Comparison of ENCODE assay signal across 1 cellular context in the genomic region with DNA sequence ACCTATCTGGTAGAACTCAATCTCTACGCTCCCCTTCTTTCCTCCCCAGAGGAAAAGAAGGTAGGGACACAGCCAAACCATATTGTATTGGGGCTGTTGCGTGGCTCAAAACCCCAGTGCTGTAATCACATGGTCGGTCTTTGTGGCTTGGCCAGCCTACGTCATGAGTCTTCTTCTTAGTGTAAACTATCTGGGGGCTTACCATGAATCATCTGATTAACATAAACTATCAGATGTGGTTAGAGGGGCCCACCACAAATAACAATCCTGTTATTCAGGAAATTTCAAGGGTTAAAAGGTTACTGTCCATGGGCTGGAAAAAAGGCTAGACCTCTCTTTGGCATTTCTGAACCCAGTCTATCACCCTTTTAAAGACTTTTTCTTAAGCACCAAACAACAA.
TF ChIP-seq lines count a peak whose summit lies in the region.

No MANE protein-coding gene starts in this region.

TF ChIP-seq in GM12878, 131 proteins besides CTCF, POLR2A, EP300 and RAD21 (continued from another document):
- TF ChIP-seq, protein P1, sequence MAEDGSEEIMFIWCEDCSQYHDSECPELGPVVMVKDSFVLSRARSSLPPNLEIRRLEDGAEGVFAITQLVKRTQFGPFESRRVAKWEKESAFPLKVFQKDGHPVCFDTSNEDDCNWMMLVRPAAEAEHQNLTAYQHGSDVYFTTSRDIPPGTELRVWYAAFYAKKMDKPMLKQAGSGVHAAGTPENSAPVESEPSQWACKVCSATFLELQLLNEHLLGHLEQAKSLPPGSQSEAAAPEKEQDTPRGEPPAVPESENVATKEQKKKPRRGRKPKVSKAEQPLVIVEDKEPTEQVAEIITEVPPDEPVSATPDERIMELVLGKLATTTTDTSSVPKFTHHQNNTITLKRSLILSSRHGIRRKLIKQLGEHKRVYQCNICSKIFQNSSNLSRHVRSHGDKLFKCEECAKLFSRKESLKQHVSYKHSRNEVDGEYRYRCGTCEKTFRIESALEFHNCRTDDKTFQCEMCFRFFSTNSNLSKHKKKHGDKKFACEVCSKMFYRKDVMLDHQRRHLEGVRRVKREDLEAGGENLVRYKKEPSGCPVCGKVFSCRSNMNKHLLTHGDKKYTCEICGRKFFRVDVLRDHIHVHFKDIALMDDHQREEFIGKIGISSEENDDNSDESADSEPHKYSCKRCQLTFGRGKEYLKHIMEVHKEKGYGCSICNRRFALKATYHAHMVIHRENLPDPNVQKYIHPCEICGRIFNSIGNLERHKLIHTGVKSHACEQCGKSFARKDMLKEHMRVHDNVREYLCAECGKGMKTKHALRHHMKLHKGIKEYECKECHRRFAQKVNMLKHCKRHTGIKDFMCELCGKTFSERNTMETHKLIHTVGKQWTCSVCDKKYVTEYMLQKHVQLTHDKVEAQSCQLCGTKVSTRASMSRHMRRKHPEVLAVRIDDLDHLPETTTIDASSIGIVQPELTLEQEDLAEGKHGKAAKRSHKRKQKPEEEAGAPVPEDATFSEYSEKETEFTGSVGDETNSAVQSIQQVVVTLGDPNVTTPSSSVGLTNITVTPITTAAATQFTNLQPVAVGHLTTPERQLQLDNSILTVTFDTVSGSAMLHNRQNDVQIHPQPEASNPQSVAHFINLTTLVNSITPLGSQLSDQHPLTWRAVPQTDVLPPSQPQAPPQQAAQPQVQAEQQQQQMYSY (CRISPR knock-in tag; IDR thresholded peaks at IDR 0.05) = no peak
- no peak for TF ChIP-seq CEBPB (IDR thresholded peaks at IDR 0.05; ENCODE audit: borderline replicate concordance in 1 of 2, low read depth in 2 of 2, low read length in 2 of 2)
- TF ChIP-seq CBX5 (IDR thresholded peaks at IDR 0.05; ENCODE audit: low read depth) = 0 out of 2 replicates have a peak, but pooled peaks have one; percentile 21
- TF ChIP-seq SUPT20H (IDR thresholded peaks at IDR 0.05; ENCODE audit: borderline replicate concordance, control insufficient read depth, low read depth, low read length) = no peak
- TF ChIP-seq PAX5 (IDR thresholded peaks at IDR 0.05; ENCODE audit: borderline replicate concordance, low read depth, low read length) = 0 out of 2 replicates have a peak, but pooled peaks have one; percentile 26
